21 cellular contexts compared by ENCODE assay signal in genomic region chr2:35846-36245, GRCh38. TPM values are rescaled to one million over a fixed set of nuclear protein-coding genes. Genes with fewer than 3 reads are reported as not detected.
DNase-seq lines count a peak whose midpoint lies in the region; ATAC-seq, FAIRE-seq and TF ChIP-seq lines count a peak whose summit lies in the region.
"Had no signal": no experiment of that assay in that cellular context is flagged by ENCODE, and none has a peak within 500 bp of the region (broad histone marks: within the 10 kb centered on the region; RNA-seq: fewer than 3 reads in every experiment).

No MANE protein-coding gene starts in this region.

- intact Hi-C loops in HCT116 (cut with micrococcal nuclease) (no loop called here), left ventricle myocardium inferior (cut with micrococcal nuclease) (no loop called here)

- H3K27me3 ChIP-seq in HCT116 (ENCODE audit: insufficient read depth, low read length): no peaks in the 10 kb centered on the region
- H3K27me3 ChIP-seq in smooth muscle cell (ENCODE audit: low read depth): no peaks in the 10 kb centered on the region
- peaks cover 29% of the 10 kb centered on the region for H3K27me3 ChIP-seq in left ventricle myocardium inferior (ENCODE audit: low read depth)
- H3K27me3 ChIP-seq: tibial artery had no signal

- H3K9me2 ChIP-seq in HCT116 (ENCODE audit: insufficient read depth): no peaks in the 10 kb centered on the region

- no peak for TF ChIP-seq RAD21 in HCT116 (IDR thresholded peaks at IDR 0.05; ENCODE audit: low read depth)

- POLR2A ChIA-PET in HCT116 (lab: Charles Lee): interaction anchor here (1.4 kb wide), 1 partner anchor 9 kb away, joined by 5 read pairs; no protein-coding TSS in a partner anchor

- H3K9ac ChIP-seq in HCT116 (ENCODE audit: low read length) (no peak overlapping the region), smooth muscle cell (ENCODE audit: low read depth) (no peak overlapping the region)

- TF ChIP-seq POLR2A in HCT116 (IDR thresholded peaks at IDR 0.05; ENCODE audit: borderline replicate concordance, extremely low read depth, insufficient read depth, insufficient read length) (no peak), GM12892 (IDR thresholded peaks at IDR 0.05; ENCODE audit: low read depth, low read length) (no peak)

- H3K4me2 ChIP-seq in HCT116 (ENCODE audit: low read length) (peak overlapping the region; percentile 31; the same call in 1 of the 2 replicates), smooth muscle cell (no peak overlapping the region)

- no peaks in the 10 kb centered on the region for H3K9me3 ChIP-seq in HCT116 (ENCODE audit: control insufficient read depth in 1 of 2, insufficient read depth in 1 of 2, low read depth in 1 of 2, low read length in 2 of 2)
- no peaks in the 10 kb centered on the region for H3K9me3 ChIP-seq in smooth muscle cell (replicated peaks; ENCODE audit: low read depth)
- H3K9me3 ChIP-seq in left ventricle myocardium inferior (replicated peaks): no peaks in the 10 kb centered on the region
- H3K9me3 ChIP-seq: tibial artery had no signal

- TF ChIP-seq CTCF in HCT116 (IDR thresholded peaks at IDR 0.05 in 2 of 3, conservative IDR thresholded peaks at IDR 0.05 in 1 of 3; ENCODE audit: borderline replicate concordance in 1 of 3, insufficient read depth in 1 of 3, low read depth in 2 of 3, low read length in 2 of 3) (no peak), epithelial cell of esophagus (IDR thresholded peaks at IDR 0.05; ENCODE audit: insufficient read depth, low read depth, low read length, missing control alignments) (no peak), smooth muscle cell (IDR thresholded peaks at IDR 0.05; ENCODE audit: borderline replicate concordance, insufficient read depth, poor library complexity, severe bottlenecking) (no peak), left ventricle myocardium inferior (IDR thresholded peaks at IDR 0.05; ENCODE audit: borderline replicate concordance) (no peak)

- no peaks in the 10 kb centered on the region for H3F3A ChIP-seq in smooth muscle cell (ENCODE audit: low read depth)

- CTCF ChIA-PET in HCT116 (lab: Charles Lee): interaction anchor here (1.1 kb wide), 1 partner anchor 17 kb away, joined by 3 read pairs; no protein-coding TSS in a partner anchor

- H3K4me3 ChIP-seq in HCT116 (replicated peaks in 1 of 2; ENCODE audit: low read depth in 1 of 2, low read length in 2 of 2) (no peak overlapping the region), epithelial cell of esophagus (ENCODE audit: low read length) (no peak overlapping the region), smooth muscle cell (no peak overlapping the region), left ventricle myocardium inferior (no peak overlapping the region)
- H3K4me3 ChIP-seq: cardiac muscle cell, tibial artery had no signal

- no peak for FAIRE-seq in GM12892 (lab: Jason Lieb, UNC)
- FAIRE-seq: H1, islet of Langerhans had no signal

- BruUV-seq in HCT116 (replicated peaks; lab: Mats Ljungman, UMichigan): no TSS peak

- H3K79me2 ChIP-seq in HCT116 (ENCODE audit: insufficient read depth, low read length): peaks cover 3% of the 10 kb centered on the region; the same call in 1 of the 2 replicates
- H3K79me2 ChIP-seq in smooth muscle cell (ENCODE audit: low read depth): no peaks in the 10 kb centered on the region

- H3K27ac ChIP-seq in HCT116 (ENCODE audit: low read depth, low read length) (no peak overlapping the region), smooth muscle cell (ENCODE audit: low read depth) (peak overlapping the region; percentile 2), left ventricle myocardium inferior (replicated peaks) (no peak overlapping the region)
- H3K27ac ChIP-seq: cardiac muscle cell, tibial artery had no signal

- H3K36me3 ChIP-seq in HCT116 (ENCODE audit: control insufficient read depth in 1 of 2, insufficient read depth in 2 of 2, low read length in 2 of 2) (peaks cover 3 to 13% of the 10 kb centered on the region in 2 experiments; a peak in 2 of 4 replicates), smooth muscle cell (ENCODE audit: low read depth) (no peaks in the 10 kb centered on the region), left ventricle myocardium inferior (no peaks in the 10 kb centered on the region)
- H3K36me3 ChIP-seq: cardiac muscle cell had no signal

- H4K20me1 ChIP-seq in HCT116 (ENCODE audit: insufficient read depth) (no peaks in the 10 kb centered on the region), smooth muscle cell (ENCODE audit: low read depth) (no peaks in the 10 kb centered on the region)

- peaks cover 19 to 75% of the 10 kb centered on the region in 2 experiments for H3K4me1 ChIP-seq in HCT116 (ENCODE audit: control insufficient read depth in 1 of 2, insufficient read depth in 2 of 2, low read length in 2 of 2)
- H3K4me1 ChIP-seq in smooth muscle cell (ENCODE audit: low read depth): peaks cover 3% of the 10 kb centered on the region
- no peaks in the 10 kb centered on the region for H3K4me1 ChIP-seq in left ventricle myocardium inferior
- H3K4me1 ChIP-seq: tibial artery had no signal

- RAD21 ChIA-PET in HCT116 (lab: Charles Lee; ENCODE audit: low non-redundant PET in 1 of 2, low total read pairs in 2 of 2, uncharacterized antibody in 2 of 2, unreplicated experiment in 2 of 2): no interaction called here

- H2AFZ ChIP-seq in HCT116 (ENCODE audit: low read depth, low read length, poor library complexity, severe bottlenecking) (no peak overlapping the region), smooth muscle cell (ENCODE audit: low read depth) (no peak overlapping the region)

- no peak for DNase-seq in HCT116 (ENCODE audit: low read depth, low spot score)
- DNase-seq in NCI-H526 (lab: John Stamatoyannopoulos, UW): peak; percentile 43 to 50
- DNase-seq in epithelial cell of esophagus (ENCODE audit: low read depth): peak; percentile 71
- DNase-seq in smooth muscle cell (lab: John Stamatoyannopoulos, UW; ENCODE audit: unreplicated experiment): no peak
- no peak for DNase-seq in GM12892 (ENCODE audit: insufficient read length)
- DNase-seq in GM19240 (ENCODE audit: insufficient read length, low spot score): no peak
- no peak for DNase-seq in left ventricle myocardium inferior
- DNase-seq: activated B cell treated with CpG ODN at 0.5 μM for 24 hours; activated CD8-positive, alpha-beta memory T cell treated with anti-CD3 and anti-CD28 coated beads, Interleukin-2, amount 10 ng/mL, durations not matched to agents 7 days and 5 days; activated naive CD4-positive, alpha-beta T cell treated with anti-CD3 and anti-CD28 coated beads for 36 hours; KG1; NCI-H146; stimulated activated CD8-positive, alpha-beta memory T cell treated with anti-CD3 and anti-CD28 coated beads, Interleukin-4, amount 100 ng/mL, for 48 hours; SW 1271; tibial artery had no signal

- peak; percentile 22; the same call in 1 of the 2 replicates for ATAC-seq in HCT116
- ATAC-seq: activated CD8-positive, alpha-beta memory T cell treated with anti-CD3 and anti-CD28 coated beads, Interleukin-2, amount 10 ng/mL, durations not matched to agents 7 days and 5 days had no signal

- WGBS in smooth muscle cell (ENCODE audit: low lambda C conversion rate): 55% methylated on average over 4 of the region's 4 CpGs

TF ChIP-seq in HCT116, 20 proteins besides CTCF, POLR2A, EP300 and RAD21:
- TF ChIP-seq CBX3 (IDR thresholded peaks at IDR 0.05; ENCODE audit: low read depth): 0 out of 2 replicates have a peak, but pooled peaks have one; percentile 45
- TF ChIP-seq SP1 (IDR thresholded peaks at IDR 0.05; ENCODE audit: low read depth): 0 out of 2 replicates have a peak, but pooled peaks have one; percentile 15
- TF ChIP-seq EZH2 (IDR thresholded peaks at IDR 0.05): no peak
- peak; percentile 35; the same call in 1 of the 2 replicates for TF ChIP-seq POLR2AphosphoS5 (IDR thresholded peaks at IDR 0.05; ENCODE audit: low read depth, low read length)
- TF ChIP-seq ATF3 (IDR thresholded peaks at IDR 0.05): no peak
- TF ChIP-seq, protein P1, sequence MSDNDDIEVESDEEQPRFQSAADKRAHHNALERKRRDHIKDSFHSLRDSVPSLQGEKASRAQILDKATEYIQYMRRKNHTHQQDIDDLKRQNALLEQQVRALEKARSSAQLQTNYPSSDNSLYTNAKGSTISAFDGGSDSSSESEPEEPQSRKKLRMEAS (IDR thresholded peaks at IDR 0.05): 0 out of 2 replicates have a peak, but pooled peaks have one; percentile 18
- TF ChIP-seq SRF (IDR thresholded peaks at IDR 0.05; ENCODE audit: low read depth): no peak

RNA-seq across cellular contexts. Expression of gene FAM110C, which starts 10.5 kb away (rescaled TPM):
- total RNA-seq in HCT116 (2021; ENCODE audit: unreplicated experiment) (20.3 TPM), smooth muscle cell (2.3 and 3.0 TPM in 2 replicates), left ventricle myocardium inferior (3.3 TPM)
- 14.0 and 16.0 TPM in 2 replicates for polyA plus RNA-seq in HCT116 (2012)
- polyA plus RNA-seq in smooth muscle cell: 0.14 and 0.16 TPM in 2 replicates
- polyA plus RNA-seq in GM12892 (2012; ENCODE audit: missing spikeins): not detected
- total RNA-seq: G401, myocyte had no signal
- polyA plus RNA-seq: BJ had no signal

Comparison
In these comparisons a context has a peak if more than half of its experiments do, and no peak if none do; other contexts are left out.
1. DNase-seq: peak in NCI-H526 (2 of 2) and epithelial cell of esophagus (single experiment); none in HCT116 (single experiment), smooth muscle cell (single experiment), GM12892 (single experiment), GM19240 (single experiment) and left ventricle myocardium inferior (single experiment).